In the genomic region with DNA sequence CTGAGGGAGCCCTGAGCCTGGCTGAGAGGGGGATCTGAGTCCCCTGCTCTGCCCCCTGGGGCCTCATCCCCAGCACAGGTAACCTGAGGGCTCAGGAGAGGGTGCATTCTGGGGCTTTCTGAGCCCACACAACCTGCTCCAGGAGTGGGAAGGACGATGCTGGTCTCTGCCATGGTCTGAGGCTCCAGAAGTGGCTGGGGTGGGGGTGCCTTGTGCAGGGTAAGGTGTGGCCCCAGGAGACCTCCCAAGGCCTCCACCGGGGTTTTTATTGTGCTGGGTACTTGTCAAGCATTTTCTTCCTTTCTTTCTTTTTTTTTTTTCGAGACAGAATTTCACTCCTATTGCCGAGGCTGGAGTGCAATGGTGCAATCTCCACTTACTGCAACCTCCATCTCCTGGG, we compare ENCODE assay signal across 2 cellular contexts.
A peak's percentile ranks its signal among the peaks of the same experiment; 100 is the strongest.
TF ChIP-seq lines count a peak whose summit lies in the region.

No MANE protein-coding gene starts in this region.

TF ChIP-seq in HEK293, 187 proteins besides CTCF, POLR2A, EP300 and RAD21:
- peak; percentile 56 for TF ChIP-seq GLIS1 (tag by site-specific recombination; IDR thresholded peaks at IDR 0.05)
- no peak for TF ChIP-seq ZNF544 (tag by site-specific recombination; IDR thresholded peaks at IDR 0.05)

TF ChIP-seq in K562, 482 proteins besides CTCF, POLR2A, EP300 and RAD21:
- no peak for TF ChIP-seq CBX8 (IDR thresholded peaks at IDR 0.05; ENCODE audit: borderline replicate concordance, extremely low read depth, low read depth, low read length, poor library complexity, severe bottlenecking)
- TF ChIP-seq HSF4 (CRISPR knock-in tag; IDR thresholded peaks at IDR 0.05; ENCODE audit: borderline replicate concordance) = no peak
- TF ChIP-seq ZNF518B (CRISPR knock-in tag; IDR thresholded peaks at IDR 0.05) = no peak
- TF ChIP-seq POU5F1 (IDR thresholded peaks at IDR 0.05; ENCODE audit: borderline replicate concordance, low read depth, low read length, partially characterized antibody) = no peak
- no peak for TF ChIP-seq KHSRP (IDR thresholded peaks at IDR 0.05)
- TF ChIP-seq ZNF76 (CRISPR knock-in tag; IDR thresholded peaks at IDR 0.05; ENCODE audit: borderline replicate concordance) = no peak
- no peak for TF ChIP-seq MYNN (IDR thresholded peaks at IDR 0.05)
- no peak for TF ChIP-seq MYNN (CRISPR knock-in tag; IDR thresholded peaks at IDR 0.05)
- TF ChIP-seq FUS (optimal IDR thresholded peaks at IDR 0.05; ENCODE audit: low read depth, low read length) = no peak
- no peak for TF ChIP-seq ZNF274 (IDR thresholded peaks at IDR 0.05; ENCODE audit: borderline replicate concordance, low read depth, low read length)
- TF ChIP-seq, protein P1, sequence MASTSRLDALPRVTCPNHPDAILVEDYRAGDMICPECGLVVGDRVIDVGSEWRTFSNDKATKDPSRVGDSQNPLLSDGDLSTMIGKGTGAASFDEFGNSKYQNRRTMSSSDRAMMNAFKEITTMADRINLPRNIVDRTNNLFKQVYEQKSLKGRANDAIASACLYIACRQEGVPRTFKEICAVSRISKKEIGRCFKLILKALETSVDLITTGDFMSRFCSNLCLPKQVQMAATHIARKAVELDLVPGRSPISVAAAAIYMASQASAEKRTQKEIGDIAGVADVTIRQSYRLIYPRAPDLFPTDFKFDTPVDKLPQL (IDR thresholded peaks at IDR 0.05; ENCODE audit: extremely low read depth, insufficient read length) = no peak
- TF ChIP-seq SMARCB1 (IDR thresholded peaks at IDR 0.05; ENCODE audit: insufficient read length, low read depth) = no peak
- TF ChIP-seq NCOA6 (IDR thresholded peaks at IDR 0.05) = no peak
- no peak for TF ChIP-seq SPI1 (IDR thresholded peaks at IDR 0.05; ENCODE audit: borderline replicate concordance, low read depth, low read length)
